8 cellular contexts compared by ENCODE assay signal in the genomic region with DNA sequence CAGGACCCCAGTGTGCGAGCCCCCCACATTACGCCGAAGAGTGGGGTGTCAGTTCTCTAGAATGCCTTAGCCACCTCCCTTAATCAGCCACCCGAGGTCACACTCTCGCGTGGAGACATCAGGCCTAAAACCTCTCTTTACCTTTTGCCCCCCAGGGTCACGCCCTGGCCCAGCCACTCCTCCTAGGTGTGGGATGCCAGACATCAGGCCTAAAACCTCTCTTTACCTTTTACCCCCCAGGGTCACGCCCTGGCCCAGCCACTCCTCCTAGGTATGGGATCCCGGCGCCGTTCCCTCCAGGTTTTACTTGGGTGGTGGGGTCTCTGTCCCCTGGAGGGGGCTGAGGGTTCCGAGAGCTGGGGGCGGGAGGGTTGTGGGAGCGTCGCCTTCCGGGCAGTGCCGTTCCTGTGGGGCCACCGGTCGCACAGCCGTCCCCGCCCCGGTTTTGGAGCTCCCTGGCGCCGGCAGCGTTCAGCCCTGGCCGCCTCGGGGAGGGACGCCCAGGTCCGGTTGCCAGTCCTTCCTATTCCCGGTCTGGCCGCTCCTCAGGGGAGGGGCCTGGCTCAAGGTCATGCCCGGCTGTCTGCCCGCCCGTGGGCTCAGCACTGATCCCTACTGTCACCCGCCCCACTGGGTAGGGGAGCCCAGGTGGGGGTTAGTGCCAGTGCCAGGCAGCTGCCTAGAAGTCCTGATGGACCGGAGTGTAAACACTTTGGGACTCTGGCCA. TPM values are rescaled to one million over a fixed set of nuclear protein-coding genes. Genes with fewer than 3 reads are reported as not detected.
A peak's percentile ranks its signal among the peaks of the same experiment; 100 is the strongest.
DNase-seq lines count a peak whose midpoint lies in the region; ATAC-seq, FAIRE-seq and TF ChIP-seq lines count a peak whose summit lies in the region.

No MANE protein-coding gene starts in this region.

- no peak overlapping the region for H3K4me3 ChIP-seq in KMS-11 (IDR thresholded peaks at IDR 0.05; ENCODE audit: insufficient read depth, low read depth, low read length)
- peak overlapping the region; percentile 81 for H3K4me3 ChIP-seq in iPS-11a (ENCODE audit: low read depth, low read length)

- peak overlapping the region; percentile 71 for H3K4me2 ChIP-seq in KMS-11

- H3K36me3 ChIP-seq in KMS-11 (ENCODE audit: insufficient read depth) = no peaks in the 10 kb centered on the region

- peak; percentile 63 for ATAC-seq in sciatic nerve

- H3K9ac ChIP-seq in KMS-11 = peak overlapping the region; percentile 59; the same call in 1 of the 2 replicates

- intact Hi-C loops in sciatic nerve (cut with DNase I) = no loop called here

- no peaks in the 10 kb centered on the region for H4K20me1 ChIP-seq in KMS-11 (ENCODE audit: insufficient read depth)

- no peak for FAIRE-seq in D721Med (lab: Jason Lieb, UNC)

- no peaks in the 10 kb centered on the region for H3K27me3 ChIP-seq in KMS-11 (ENCODE audit: insufficient read depth, low read depth)

- H2AFZ ChIP-seq in KMS-11 (ENCODE audit: low read depth) = peak overlapping the region; percentile 73

- DNase-seq in stimulated activated CD4-positive, alpha-beta T cell treated with anti-CD3 and anti-CD28 coated beads, Interleukin-15, amount 100 ng/mL, for 24 hours = peak; percentile 21
- DNase-seq in stimulated activated CD4-positive, alpha-beta T cell treated with anti-CD3 and anti-CD28 coated beads, Interleukin-4, amount 100 ng/mL, for 24 hours = no peak
- DNase-seq in astrocyte of the hippocampus (ENCODE audit: low read depth, low spot score) = peak; percentile 60
- DNase-seq in sciatic nerve (ENCODE audit: low spot score) = peak; percentile 62
- DNase-seq in D721Med (ENCODE audit: insufficient read length, low spot score) = no peak
- no peak for DNase-seq in activated gamma-delta T cell (lab: John Stamatoyannopoulos, UW)

- H3K27ac ChIP-seq in KMS-11 = no peak overlapping the region

- H3K4me1 ChIP-seq in KMS-11 (ENCODE audit: low read depth, poor library complexity, severe bottlenecking) = peaks cover 17% of the 10 kb centered on the region

- H3K79me2 ChIP-seq in KMS-11 (ENCODE audit: insufficient read depth, low read depth) = peaks cover 7% of the 10 kb centered on the region; the same call in 1 of the 2 replicates

- TF ChIP-seq CTCF in KMS-11 (conservative IDR thresholded peaks at IDR 0.05; ENCODE audit: low read depth, low read length) = no peak
- TF ChIP-seq CTCF in D721Med (IDR thresholded peaks at IDR 0.05; ENCODE audit: insufficient read depth, missing control alignments) = no peak

RNA-seq across cellular contexts. Expression of a gene that starts 0.9 kb away (rescaled TPM):
- 123 TPM for total RNA-seq in sciatic nerve

Comparison
In these comparisons a context has a peak if more than half of its experiments do, and no peak if none do; other contexts are left out.
1. DNase-seq: peak in stimulated activated CD4-positive, alpha-beta T cell treated with anti-CD3 and anti-CD28 coated beads, Interleukin-15, amount 100 ng/mL, for 24 hours (single experiment), astrocyte of the hippocampus (single experiment) and sciatic nerve (single experiment); none in stimulated activated CD4-positive, alpha-beta T cell treated with anti-CD3 and anti-CD28 coated beads, Interleukin-4, amount 100 ng/mL, for 24 hours (single experiment), D721Med (single experiment) and activated gamma-delta T cell (single experiment).